ENCODE assay signal across 16 cellular contexts in the genomic region with DNA sequence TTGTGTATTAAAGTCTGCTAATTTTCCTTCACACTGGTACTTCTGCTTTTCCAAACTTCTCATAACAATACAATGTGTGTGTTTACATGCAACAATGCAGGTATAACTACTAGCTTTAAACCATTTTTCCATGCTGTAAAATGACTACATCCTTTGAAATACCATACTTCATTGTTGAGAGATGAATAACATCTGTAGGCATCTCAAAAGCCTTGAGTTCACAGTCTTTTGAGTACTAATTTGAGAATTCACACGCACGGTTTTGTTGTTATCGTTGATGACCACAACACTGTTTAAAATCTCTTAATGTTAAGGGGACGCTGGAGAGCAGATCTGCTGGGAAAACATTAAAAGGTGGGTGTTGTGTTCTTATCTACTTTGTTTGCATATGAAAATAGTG. TPM values are rescaled to one million over a fixed set of nuclear protein-coding genes. Genes with fewer than 3 reads are reported as not detected.
A peak's percentile ranks its signal among the peaks of the same experiment; 100 is the strongest.
DNase-seq lines count a peak whose midpoint lies in the region; FAIRE-seq and TF ChIP-seq lines count a peak whose summit lies in the region.
"Had no signal": no experiment of that assay in that cellular context is flagged by ENCODE, and none has a peak within 500 bp of the region (broad histone marks: within the 10 kb centered on the region; RNA-seq: fewer than 3 reads in every experiment).

No MANE protein-coding gene starts in this region.

- intact Hi-C loops in A673 (cut with micrococcal nuclease; ENCODE audit: unreplicated experiment): no loop called here

- H3K9me3 ChIP-seq in A673 (ENCODE audit: low read depth, low read length, poor library complexity, severe bottlenecking) (no peaks in the 10 kb centered on the region), H9 (ENCODE audit: control insufficient read depth, low read depth, low read length) (no peaks in the 10 kb centered on the region), astrocyte (ENCODE audit: insufficient read depth, low read depth, low read length) (no peaks in the 10 kb centered on the region), BE2C (no peaks in the 10 kb centered on the region)

- H3K4me2 ChIP-seq in H9 (ENCODE audit: insufficient read depth, insufficient read length, low read length) (no peak overlapping the region), astrocyte (ENCODE audit: low read length) (peak overlapping the region; percentile 4)

- no peak overlapping the region for H2BK120ac ChIP-seq in H9 (ENCODE audit: low read depth, low read length, poor library complexity, severe bottlenecking)

- H3K14ac ChIP-seq in H9 (ENCODE audit: insufficient read depth, low read length): no peak overlapping the region

- POLR2A ChIA-PET in A673 (lab: Charles Lee; ENCODE audit: low non-redundant PET): no interaction called here

- H3K36me3 Mint-ChIP-seq in H9 (ENCODE audit: insufficient read depth in 1 of 3, low read depth in 3 of 3) (0 out of 7 replicates have a peak, but pooled peaks cover 0 to 3% (median 0%) of the 10 kb centered on the region in 3 experiments), astrocyte (ENCODE audit: low read depth, unreplicated experiment) (no peaks in the 10 kb centered on the region)
- H3K36me3 Mint-ChIP-seq: CD14-positive monocyte; CD8-positive, alpha-beta T cell had no signal

- H3K23me2 ChIP-seq in H9 (ENCODE audit: insufficient read length, low read depth, low read length, poor library complexity, severe bottlenecking): no peaks in the 10 kb centered on the region

- no peak overlapping the region for H3K56ac ChIP-seq in H9 (ENCODE audit: insufficient read length, low read depth, low read length)

- H3K79me1 ChIP-seq in H9 (ENCODE audit: insufficient read depth, low read depth, low read length, poor library complexity, severe bottlenecking): no peaks in the 10 kb centered on the region

- H2BK12ac ChIP-seq in H9 (ENCODE audit: insufficient read length, low read depth, low read length): no peak overlapping the region

- no peak overlapping the region for H2BK20ac ChIP-seq in H9 (ENCODE audit: low read depth, low read length, poor library complexity, severe bottlenecking)

- H4K8ac ChIP-seq in H9 (replicated peaks; ENCODE audit: insufficient read length, low read depth, low read length): no peak overlapping the region

- WGBS in H9 (ENCODE audit: extremely low coverage, insufficient read length, low lambda C conversion rate): no CpG with 5 or more reads among the region's 4 CpGs

- no peak overlapping the region for H3K23ac ChIP-seq in H9 (ENCODE audit: insufficient read length, low read depth, low read length)

- DNase-seq in A673 (ENCODE audit: low spot score) (no peak), H9 (no peak), astrocyte (ENCODE audit: low read depth) (peak; percentile 71), GM19239 (ENCODE audit: insufficient read length, low spot score) (no peak), BE2C (no peak), GM20000 (ENCODE audit: low spot score) (no peak)
- DNase-seq: CD8-positive, alpha-beta T cell; COR-L47; DND-41; GDM1; GOT3; HCEC 1CT; HFFc6 had no signal

- H2AFZ ChIP-seq in H9 (ENCODE audit: low read length): no peak overlapping the region
- no peak overlapping the region for H2AFZ ChIP-seq in astrocyte (ENCODE audit: low read depth, low read length)

- H3K27ac ChIP-seq in A673 (ENCODE audit: low read depth, low read length, poor library complexity, severe bottlenecking): peak overlapping the region; percentile 67
- H3K27ac ChIP-seq in H9 (ENCODE audit: insufficient read length, low read depth, low read length): no peak overlapping the region
- no peak overlapping the region for H3K27ac ChIP-seq in astrocyte (ENCODE audit: low read depth, low read length)
- peak overlapping the region; percentile 22 for H3K27ac ChIP-seq in rectal smooth muscle tissue (ENCODE audit: low read depth, low read length)

- no peak overlapping the region for H3T11ph ChIP-seq in H9 (ENCODE audit: low read length)

- no peak overlapping the region for H2BK15ac ChIP-seq in H9 (ENCODE audit: low read depth, low read length)

- H4K20me1 ChIP-seq in H9 (ENCODE audit: control insufficient read depth, insufficient read depth, insufficient read length) (no peaks in the 10 kb centered on the region), astrocyte (ENCODE audit: insufficient read depth, low read length) (no peaks in the 10 kb centered on the region)

- peaks cover 20 to 23% of the 10 kb centered on the region in 2 experiments for H3K4me1 Mint-ChIP-seq in H9
- H3K4me1 Mint-ChIP-seq in astrocyte (ENCODE audit: low read depth, unreplicated experiment): peaks cover 7% of the 10 kb centered on the region
- H3K4me1 Mint-ChIP-seq: CD14-positive monocyte had no signal

- H3K36me3 ChIP-seq in A673 (ENCODE audit: insufficient read depth, low read length, poor library complexity, severe bottlenecking): no peaks in the 10 kb centered on the region
- H3K36me3 ChIP-seq in astrocyte (ENCODE audit: insufficient read depth, low read length): no peaks in the 10 kb centered on the region
- no peaks in the 10 kb centered on the region for H3K36me3 ChIP-seq in rectal smooth muscle tissue (ENCODE audit: control insufficient read depth, insufficient read depth, low read length)
- H3K36me3 ChIP-seq in BE2C: no peaks in the 10 kb centered on the region

- no peak overlapping the region for H2AK5ac ChIP-seq in H9 (ENCODE audit: insufficient read length, low read length)

- H3K27me3 Mint-ChIP-seq in H9 (ENCODE audit: low read depth) (no peaks in the 10 kb centered on the region), astrocyte (ENCODE audit: low read depth, unreplicated experiment) (no peaks in the 10 kb centered on the region)

- CTCF ChIA-PET in A673 (lab: Charles Lee): interaction anchor here (0.6 kb wide), 1 partner anchor 186 kb away, joined by 14 read pairs; no protein-coding TSS in a partner anchor

- no peak overlapping the region for H3K9ac ChIP-seq in H9 (ENCODE audit: extremely low read depth, insufficient read length, low read length)
- H3K9ac ChIP-seq in astrocyte (ENCODE audit: low read length): no peak overlapping the region
- no peak overlapping the region for H3K9ac ChIP-seq in rectal smooth muscle tissue (ENCODE audit: low read length)

- H3K27ac Mint-ChIP-seq in H9: peak overlapping the region in 2 of 3 experiments; percentile 9 to 15; a peak in 4 of 7 replicates
- no peak overlapping the region for H3K27ac Mint-ChIP-seq in astrocyte (ENCODE audit: unreplicated experiment)
- H3K27ac Mint-ChIP-seq: CD14-positive monocyte; CD8-positive, alpha-beta T cell; HFFc6 had no signal

- H3K4ac ChIP-seq in H9 (ENCODE audit: low read depth, low read length): no peak overlapping the region

- no peak overlapping the region for H3K18ac ChIP-seq in H9 (ENCODE audit: insufficient read length, low read depth, low read length)

- H3K27me3 ChIP-seq in A673 (replicated peaks; ENCODE audit: insufficient read depth, low read depth, low read length, poor library complexity): no peaks in the 10 kb centered on the region
- no peaks in the 10 kb centered on the region for H3K27me3 ChIP-seq in H9 (ENCODE audit: insufficient read depth, low read length)
- no peaks in the 10 kb centered on the region for H3K27me3 ChIP-seq in astrocyte (ENCODE audit: insufficient read depth, low read length)
- H3K27me3 ChIP-seq in rectal smooth muscle tissue (ENCODE audit: control insufficient read depth, insufficient read depth, low read length): no peaks in the 10 kb centered on the region
- no peaks in the 10 kb centered on the region for H3K27me3 ChIP-seq in BE2C

- H3K79me2 ChIP-seq in H9 (ENCODE audit: insufficient read depth, low read length): peaks cover 8% of the 10 kb centered on the region; the same call in 1 of the 2 replicates
- H3K79me2 ChIP-seq in astrocyte (ENCODE audit: insufficient read depth, low read length): peaks cover 9% of the 10 kb centered on the region

- H3K4me1 ChIP-seq in A673 (ENCODE audit: insufficient read depth, low read length, poor library complexity, severe bottlenecking) (peaks cover 70% of the 10 kb centered on the region), H9 (ENCODE audit: insufficient read depth, low read length) (peaks cover 3% of the 10 kb centered on the region; the same call in 1 of the 2 replicates), astrocyte (ENCODE audit: insufficient read depth, low read length) (peaks cover 6% of the 10 kb centered on the region), rectal smooth muscle tissue (ENCODE audit: control insufficient read depth, insufficient read depth, low read length) (peaks cover 15% of the 10 kb centered on the region), BE2C (peaks cover 4% of the 10 kb centered on the region)

- FAIRE-seq in astrocyte (lab: Jason Lieb, UNC) (no peak), GM19239 (lab: Jason Lieb, UNC) (no peak)
- FAIRE-seq: GM12892 had no signal

- H4K91ac ChIP-seq in H9 (ENCODE audit: insufficient read length, low read depth, low read length): no peak overlapping the region

- H3K9me3 Mint-ChIP-seq in H9: no peaks in the 10 kb centered on the region
- no peaks in the 10 kb centered on the region for H3K9me3 Mint-ChIP-seq in astrocyte (ENCODE audit: unreplicated experiment)
- H3K9me3 Mint-ChIP-seq: CD8-positive, alpha-beta T cell; HFFc6 had no signal

- H4K5ac ChIP-seq in H9 (ENCODE audit: insufficient read length, low read depth, low read length): no peak overlapping the region

- H3K4me3 ChIP-seq in A673 (ENCODE audit: low read depth, low read length, poor library complexity, severe bottlenecking) (no peak overlapping the region), astrocyte (ENCODE audit: insufficient read depth, low read depth, low read length) (no peak overlapping the region), rectal smooth muscle tissue (ENCODE audit: low read length) (no peak overlapping the region), BE2C (ENCODE audit: low read depth, low read length) (no peak overlapping the region)

- H3K4me3 Mint-ChIP-seq in H9: no peak overlapping the region
- no peak overlapping the region for H3K4me3 Mint-ChIP-seq in astrocyte (ENCODE audit: unreplicated experiment)
- H3K4me3 Mint-ChIP-seq: CD14-positive monocyte; CD8-positive, alpha-beta T cell; HFFc6 had no signal

- H2BK5ac ChIP-seq in H9 (ENCODE audit: insufficient read length, low read length): no peak overlapping the region

- TF ChIP-seq CTCF in A673 (conservative IDR thresholded peaks at IDR 0.05; ENCODE audit: low read depth, low read length): no peak
- no peak for TF ChIP-seq CTCF in H9 (conservative IDR thresholded peaks at IDR 0.05)
- no peak for TF ChIP-seq CTCF in astrocyte (IDR thresholded peaks at IDR 0.05; ENCODE audit: insufficient read depth, low read depth, low read length)
- no peak for TF ChIP-seq CTCF in BE2C (IDR thresholded peaks at IDR 0.05; ENCODE audit: low read depth, low read length)
- no peak for TF ChIP-seq CTCF in GM20000 (IDR thresholded peaks at IDR 0.05; ENCODE audit: extremely low read depth, missing control alignments)

- no TSS peak for BruUV-seq in A673 (replicated peaks; lab: Mats Ljungman, UMichigan)

RNA-seq across cellular contexts. Expression of a gene that starts 37.4 kb away (rescaled TPM):
- total RNA-seq in A673 (2021) (22.8 and 26.9 TPM in 2 replicates), H9 (2021) (60.0 and 61.5 TPM in 2 replicates), astrocyte (22.0 and 31.3 TPM in 2 replicates)
- 51.7 TPM for polyA plus RNA-seq in BE2C (2012; ENCODE audit: insufficient read depth, insufficient read length, low read depth)
- polyA plus RNA-seq: CD14-positive monocyte had no signal

Comparison
In these comparisons a context has a peak if more than half of its experiments do, and no peak if none do; other contexts are left out.
1. H3K27ac ChIP-seq: peak in A673 (single experiment) and rectal smooth muscle tissue (single experiment); none in H9 (single experiment) and astrocyte (single experiment).